In the genomic region with DNA sequence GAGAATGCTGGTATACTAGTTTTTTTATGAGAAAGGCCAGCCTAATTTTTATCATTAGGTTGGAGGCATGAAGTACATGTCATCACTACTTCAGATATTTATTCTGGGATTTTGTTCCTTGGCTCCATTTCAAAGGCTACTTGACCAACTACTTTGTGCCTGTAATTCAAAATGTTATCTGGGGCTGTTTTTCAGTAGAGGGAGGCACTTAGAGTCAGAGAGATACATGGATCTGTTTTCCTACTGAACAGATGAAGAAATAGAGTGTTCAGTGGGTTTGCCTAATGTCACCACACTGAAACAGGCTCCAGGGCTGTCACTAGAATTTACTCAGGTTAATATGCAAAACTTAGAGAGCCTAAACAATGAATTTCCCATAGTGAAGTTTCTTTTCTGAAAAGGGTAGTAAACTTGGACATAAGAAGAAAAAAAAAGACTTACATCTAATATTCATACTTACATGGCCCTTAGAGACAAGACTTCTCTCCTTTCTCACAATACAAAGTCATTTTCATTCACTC, we compare ENCODE assay signal across 18 cellular contexts.
DNase-seq lines count a peak whose midpoint lies in the region; ATAC-seq and TF ChIP-seq lines count a peak whose summit lies in the region.
"Had no signal": no experiment of that assay in that cellular context is flagged by ENCODE, and none has a peak within 500 bp of the region (broad histone marks: within the 10 kb centered on the region; RNA-seq: fewer than 3 reads in every experiment).

No MANE protein-coding gene starts in this region.

- TF ChIP-seq CTCF in WERI-Rb-1 (IDR thresholded peaks at IDR 0.05; ENCODE audit: low read depth, low read length), result no peak

- H3K36me3 ChIP-seq in CD4-positive, CD25-positive, alpha-beta regulatory T cell (ENCODE audit: control insufficient read depth, insufficient read depth, low read length), result peaks cover 4% of the 10 kb centered on the region
- H3K36me3 ChIP-seq in CD4-positive, alpha-beta memory T cell (ENCODE audit: insufficient read depth, low read length), result no peaks in the 10 kb centered on the region
- H3K36me3 ChIP-seq in WERI-Rb-1, result no peaks in the 10 kb centered on the region

- H3K9me3 ChIP-seq in CD4-positive, CD25-positive, alpha-beta regulatory T cell (ENCODE audit: control insufficient read depth in 2 of 2, low read length in 2 of 2), result no peaks in the 10 kb centered on the region
- H3K9me3 ChIP-seq in CD4-positive, alpha-beta memory T cell (ENCODE audit: control insufficient read depth in 1 of 2, low read length in 2 of 2), result no peaks in the 10 kb centered on the region
- no peaks in the 10 kb centered on the region for H3K9me3 ChIP-seq in WERI-Rb-1 (ENCODE audit: severe bottlenecking)

- H3K27ac ChIP-seq in CD4-positive, CD25-positive, alpha-beta regulatory T cell (ENCODE audit: insufficient read depth, low read length, poor library complexity, severe bottlenecking), result no peak overlapping the region
- no peak overlapping the region for H3K27ac ChIP-seq in CD4-positive, alpha-beta memory T cell (ENCODE audit: low read depth, low read length)
- H3K27ac ChIP-seq in WERI-Rb-1, result no peak overlapping the region
- H3K27ac ChIP-seq: GM23248 had no signal

- no peak overlapping the region for H3K4me3 ChIP-seq in CD4-positive, CD25-positive, alpha-beta regulatory T cell (ENCODE audit: low read depth, low read length)
- H3K4me3 ChIP-seq in CD4-positive, alpha-beta memory T cell (ENCODE audit: low read length in 2 of 2), result no peak overlapping the region
- H3K4me3 ChIP-seq in WERI-Rb-1 (ENCODE audit: low read depth, low read length), result no peak overlapping the region
- H3K4me3 ChIP-seq: GM12878, GM23248 had no signal

- peaks cover 16% of the 10 kb centered on the region for H3K4me1 ChIP-seq in CD4-positive, CD25-positive, alpha-beta regulatory T cell (ENCODE audit: control insufficient read depth, insufficient read depth, low read length, poor library complexity, severe bottlenecking)
- peaks cover 52% of the 10 kb centered on the region for H3K4me1 ChIP-seq in CD4-positive, alpha-beta memory T cell (ENCODE audit: insufficient read depth, low read length)

- CTCF ChIA-PET in CD4-positive, alpha-beta memory T cell (lab: Charles Lee; ENCODE audit: partially characterized antibody), result interaction anchor here (1.0 to 1.3 kb wide), 3 partner anchors 25 to 76 kb away, joined by 3 read pairs; no protein-coding TSS in a partner anchor

- peak overlapping the region in 2 of 3 donors; percentile 33 to 77 for H3K27ac Mint-ChIP-seq in CD4-positive, CD25-positive, alpha-beta regulatory T cell
- H3K27ac Mint-ChIP-seq in CD4-positive, alpha-beta memory T cell, result peak overlapping the region in 5 of 7 donors; percentile 5 to 63 (median 21)
- no peak overlapping the region for H3K27ac Mint-ChIP-seq in activated T-helper 17 cell treated with anti-CD3 and anti-CD28 coated beads, Interleukin-2, amount 50 U/mL, for 72 hours

- ATAC-seq in Right ventricle myocardium inferior, result peak; percentile 52
- no peak for ATAC-seq in CD4-positive, CD25-positive, alpha-beta regulatory T cell (ENCODE audit: low read depth in 2 of 2)
- no peak for ATAC-seq in activated T-helper 17 cell treated with anti-CD3 and anti-CD28 coated beads, Interleukin-2, amount 50 U/mL, for 72 hours (replicated peaks)
- ATAC-seq: GM12878 had no signal

- H3K9me3 Mint-ChIP-seq in CD4-positive, CD25-positive, alpha-beta regulatory T cell, result peaks cover 3 to 13% (median 6%) of the 10 kb centered on the region in 7 donors
- H3K9me3 Mint-ChIP-seq in CD4-positive, alpha-beta memory T cell, result peaks cover 5 to 39% (median 21%) of the 10 kb centered on the region in 8 donors
- H3K9me3 Mint-ChIP-seq in activated T-helper 17 cell treated with anti-CD3 and anti-CD28 coated beads, Interleukin-2, amount 50 U/mL, for 72 hours, result peaks cover 21% of the 10 kb centered on the region

- DNase-seq in Right ventricle myocardium inferior (ENCODE audit: missing footprints) (no peak), cardiac septum (ENCODE audit: low spot score) (no peak), WERI-Rb-1 (no peak), NCI-H345 treated with DMSO at 0.1 percent for 48 hours (lab: John Stamatoyannopoulos, UW; ENCODE audit: unreplicated experiment) (no peak), kidney glomerular epithelial cell (lab: John Stamatoyannopoulos, UW) (no peak)
- no peak for DNase-seq in CD4-positive, CD25-positive, alpha-beta regulatory T cell
- no peak for DNase-seq in CD4-positive, alpha-beta memory T cell
- DNase-seq: C1 segment of cervical spinal cord; CD8-positive, alpha-beta memory T cell; DMS 273 treated with DMSO at 0.1 percent for 48 hours; DMS79; EL; GDM1; GM23248; H7; HCEC 1CT had no signal

- no peaks in the 10 kb centered on the region for H3K27me3 Mint-ChIP-seq in CD4-positive, CD25-positive, alpha-beta regulatory T cell
- H3K27me3 Mint-ChIP-seq in CD4-positive, alpha-beta memory T cell, result no peaks in the 10 kb centered on the region
- no peaks in the 10 kb centered on the region for H3K27me3 Mint-ChIP-seq in activated T-helper 17 cell treated with anti-CD3 and anti-CD28 coated beads, Interleukin-2, amount 50 U/mL, for 72 hours

- H3K4me3 Mint-ChIP-seq in CD4-positive, CD25-positive, alpha-beta regulatory T cell, result peak overlapping the region in 2 of 4 donors; percentile 32 to 42
- H3K4me3 Mint-ChIP-seq in CD4-positive, alpha-beta memory T cell, result peak overlapping the region in 2 of 8 donors; percentile 11 to 59
- H3K4me3 Mint-ChIP-seq in activated T-helper 17 cell treated with anti-CD3 and anti-CD28 coated beads, Interleukin-2, amount 50 U/mL, for 72 hours, result peak overlapping the region; percentile 1

- intact Hi-C loops in Right ventricle myocardium inferior (cut with DNase I), result no loop called here
- intact Hi-C loops in cardiac septum (cut with DNase I), result no loop called here
- intact Hi-C loops in CD4-positive, alpha-beta memory T cell (cut with micrococcal nuclease), result no loop called here

- no peaks in the 10 kb centered on the region for H3K27me3 ChIP-seq in CD4-positive, CD25-positive, alpha-beta regulatory T cell (ENCODE audit: control insufficient read depth, insufficient read depth, low read length)
- no peaks in the 10 kb centered on the region for H3K27me3 ChIP-seq in CD4-positive, alpha-beta memory T cell (ENCODE audit: insufficient read depth, low read length)
- H3K27me3 ChIP-seq in WERI-Rb-1 (ENCODE audit: insufficient read depth, low read depth, severe bottlenecking), result no peaks in the 10 kb centered on the region

- H3K36me3 Mint-ChIP-seq in CD4-positive, CD25-positive, alpha-beta regulatory T cell, result peaks cover 11% of the 10 kb centered on the region
- H3K36me3 Mint-ChIP-seq in CD4-positive, alpha-beta memory T cell, result peaks cover 44 to 64% of the 10 kb centered on the region in 2 donors
- no peaks in the 10 kb centered on the region for H3K36me3 Mint-ChIP-seq in activated T-helper 17 cell treated with anti-CD3 and anti-CD28 coated beads, Interleukin-2, amount 50 U/mL, for 72 hours (ENCODE audit: low read depth)

- POLR2A ChIA-PET in CD4-positive, alpha-beta memory T cell (lab: Charles Lee; ENCODE audit: partially characterized antibody), result interaction anchor here (1.0 to 2.8 kb wide), 4 partner anchors 7 to 29 kb away, joined by 3 to 14 read pairs (median 6); no protein-coding TSS in a partner anchor

- H3K4me1 Mint-ChIP-seq in CD4-positive, CD25-positive, alpha-beta regulatory T cell, result peaks cover 19 to 60% (median 44%) of the 10 kb centered on the region in 4 donors
- peaks cover 37 to 83% (median 62%) of the 10 kb centered on the region in 4 donors for H3K4me1 Mint-ChIP-seq in CD4-positive, alpha-beta memory T cell
- H3K4me1 Mint-ChIP-seq in activated T-helper 17 cell treated with anti-CD3 and anti-CD28 coated beads, Interleukin-2, amount 50 U/mL, for 72 hours, result peaks cover 19% of the 10 kb centered on the region
